ENCODE assay signal across 9 cellular contexts in genomic region chr14:105069887-105070759, GRCh38. TPM values are rescaled to one million over a fixed set of nuclear protein-coding genes. Genes with fewer than 3 reads are reported as not detected.
DNase-seq lines count a peak whose midpoint lies in the region; ATAC-seq and TF ChIP-seq lines count a peak whose summit lies in the region.
"Had no signal": no experiment of that assay in that cellular context is flagged by ENCODE, and none has a peak within 500 bp of the region (broad histone marks: within the 10 kb centered on the region; RNA-seq: fewer than 3 reads in every experiment).

No MANE protein-coding gene starts in this region.

- H3K27me3 Mint-ChIP-seq in activated naive CD8-positive, alpha-beta T cell treated with anti-CD3 and anti-CD28 coated beads, Interleukin-2, amount 10 ng/mL, durations not matched to agents 7 days and 5 days, result peaks cover 4% of the 10 kb centered on the region
- H3K27me3 Mint-ChIP-seq in MCF 10A (ENCODE audit: insufficient read depth, unreplicated experiment) (peaks cover 20% of the 10 kb centered on the region), neural progenitor cell (ENCODE audit: insufficient read depth, low read depth) (peaks cover 2% of the 10 kb centered on the region)

- H4K20me1 ChIP-seq in BLaER1 treated with 17β-estradiol and CSF1 and Interleukin-3, amounts not matched to agents 10 nM and 100 nM, result no peaks in the 10 kb centered on the region
- H4K20me1 ChIP-seq in neural progenitor cell (ENCODE audit: low read depth), result no peaks in the 10 kb centered on the region

- no peaks in the 10 kb centered on the region for H3K36me3 ChIP-seq in BLaER1 treated with 17β-estradiol and CSF1 and Interleukin-3, amounts not matched to agents 10 nM and 100 nM
- H3K36me3 ChIP-seq in neural progenitor cell, result no peaks in the 10 kb centered on the region
- H3K36me3 ChIP-seq: ascending aorta had no signal

- POLR2A ChIA-PET in activated naive CD8-positive, alpha-beta T cell treated with anti-CD3 and anti-CD28 coated beads, Interleukin-2, amount 10 ng/mL, durations not matched to agents 7 days and 5 days (lab: Charles Lee), result no interaction called here
- POLR2A ChIA-PET in MCF 10A (lab: Yijun Ruan, JAX), result interaction anchor here (0.9 kb wide), 1 partner anchor 10 kb away, joined by 3 read pairs; no protein-coding TSS in a partner anchor

- peak; percentile 41 for TF ChIP-seq POLR2A in GM19193 (IDR thresholded peaks at IDR 0.05; ENCODE audit: extremely low read depth, insufficient read depth, insufficient read length)

- H3K79me2 ChIP-seq in neural progenitor cell (ENCODE audit: low read depth), result no peaks in the 10 kb centered on the region

- peak overlapping the region; percentile 42 to 75 (median 67) for H3K27ac ChIP-seq in BLaER1 treated with 17β-estradiol and CSF1 and Interleukin-3, amounts not matched to agents 10 nM and 100 nM
- H3K27ac ChIP-seq in skin epidermis, result peak overlapping the region in 13 of 21 experiments; percentile 2 to 66 (median 31)
- no peak overlapping the region for H3K27ac ChIP-seq in neural progenitor cell
- H3K27ac ChIP-seq: ascending aorta had no signal

- H3K36me3 Mint-ChIP-seq in activated naive CD8-positive, alpha-beta T cell treated with anti-CD3 and anti-CD28 coated beads, Interleukin-2, amount 10 ng/mL, durations not matched to agents 7 days and 5 days, result no peaks in the 10 kb centered on the region
- H3K36me3 Mint-ChIP-seq in MCF 10A (ENCODE audit: insufficient read depth, unreplicated experiment) (no peaks in the 10 kb centered on the region), neural progenitor cell (no peaks in the 10 kb centered on the region)

- peak overlapping the region; percentile 78 to 99 (median 85) for H3K4me2 ChIP-seq in BLaER1 treated with 17β-estradiol and CSF1 and Interleukin-3, amounts not matched to agents 10 nM and 100 nM
- H3K4me2 ChIP-seq in neural progenitor cell, result no peak overlapping the region

- intact Hi-C loops in MCF 10A (cut with micrococcal nuclease), result no loop called here

- DNase-seq in activated naive CD8-positive, alpha-beta T cell treated with anti-CD3 and anti-CD28 coated beads, Interleukin-2, amount 10 ng/mL, durations not matched to agents 7 days and 5 days, result peak; percentile 31
- DNase-seq in MCF 10A (ENCODE audit: unreplicated experiment) (no peak), NCI-H82 treated with DMSO at 0.1 percent for 48 hours (lab: John Stamatoyannopoulos, UW; ENCODE audit: unreplicated experiment) (no peak), neural progenitor cell (ENCODE audit: low spot score) (no peak)

- H3K9me3 ChIP-seq in BLaER1 treated with 17β-estradiol and CSF1 and Interleukin-3, amounts not matched to agents 10 nM and 100 nM (replicated peaks in 1 of 11), result no peaks in the 10 kb centered on the region
- no peaks in the 10 kb centered on the region for H3K9me3 ChIP-seq in neural progenitor cell (ENCODE audit: low read depth)
- H3K9me3 ChIP-seq: ascending aorta had no signal

- H3K27ac Mint-ChIP-seq in activated naive CD8-positive, alpha-beta T cell treated with anti-CD3 and anti-CD28 coated beads, Interleukin-2, amount 10 ng/mL, durations not matched to agents 7 days and 5 days, result peak overlapping the region; percentile 59
- H3K27ac Mint-ChIP-seq in MCF 10A (ENCODE audit: low read depth, unreplicated experiment), result no peak overlapping the region
- no peak overlapping the region for H3K27ac Mint-ChIP-seq in neural progenitor cell

- H3K4me3 ChIP-seq in BLaER1 treated with 17β-estradiol and CSF1 and Interleukin-3, amounts not matched to agents 10 nM and 100 nM, result peak overlapping the region in 3 of 10 experiments; percentile 0 to 17 (median 5); a peak in 1 of 20 replicates
- H3K4me3 ChIP-seq in skin epidermis (no peak overlapping the region), neural progenitor cell (no peak overlapping the region)
- H3K4me3 ChIP-seq: ascending aorta had no signal

- TF ChIP-seq CTCF in MCF 10A (IDR thresholded peaks at IDR 0.05; ENCODE audit: unreplicated experiment) (no peak), neural progenitor cell (IDR thresholded peaks at IDR 0.05) (no peak)

- H3K4me1 ChIP-seq in BLaER1 treated with 17β-estradiol and CSF1 and Interleukin-3, amounts not matched to agents 10 nM and 100 nM, result peaks cover 94 to 98% (median 95%) of the 10 kb centered on the region in 10 experiments
- peaks cover 17% of the 10 kb centered on the region for H3K4me1 ChIP-seq in neural progenitor cell

- peaks cover 32% of the 10 kb centered on the region for H3K4me1 Mint-ChIP-seq in activated naive CD8-positive, alpha-beta T cell treated with anti-CD3 and anti-CD28 coated beads, Interleukin-2, amount 10 ng/mL, durations not matched to agents 7 days and 5 days
- H3K4me1 Mint-ChIP-seq in MCF 10A (ENCODE audit: insufficient read depth, unreplicated experiment) (no peaks in the 10 kb centered on the region), neural progenitor cell (peaks cover 4% of the 10 kb centered on the region)

- no peaks in the 10 kb centered on the region for H3K27me3 ChIP-seq in BLaER1 treated with 17β-estradiol and CSF1 and Interleukin-3, amounts not matched to agents 10 nM and 100 nM
- no peaks in the 10 kb centered on the region for H3K27me3 ChIP-seq in neural progenitor cell

- CTCF ChIA-PET in MCF 10A (lab: Yijun Ruan, JAX), result interaction anchor here (1.5 kb wide), 1 partner anchor 22 kb away, joined by 3 read pairs; no protein-coding TSS in a partner anchor

- H3F3A ChIP-seq in neural progenitor cell (ENCODE audit: low read depth), result no peaks in the 10 kb centered on the region

- peak; percentile 38 for ATAC-seq in HG03439 (IDR thresholded peaks at IDR 0.05; ENCODE audit: unreplicated experiment)
- ATAC-seq in activated naive CD8-positive, alpha-beta T cell treated with anti-CD3 and anti-CD28 coated beads, Interleukin-2, amount 10 ng/mL, durations not matched to agents 7 days and 5 days (ENCODE audit: low read depth), result no peak

- no peaks in the 10 kb centered on the region for H3K9me3 Mint-ChIP-seq in activated naive CD8-positive, alpha-beta T cell treated with anti-CD3 and anti-CD28 coated beads, Interleukin-2, amount 10 ng/mL, durations not matched to agents 7 days and 5 days
- H3K9me3 Mint-ChIP-seq in MCF 10A (ENCODE audit: unreplicated experiment) (no peaks in the 10 kb centered on the region), neural progenitor cell (no peaks in the 10 kb centered on the region)

- no peak overlapping the region for H3K4me3 Mint-ChIP-seq in activated naive CD8-positive, alpha-beta T cell treated with anti-CD3 and anti-CD28 coated beads, Interleukin-2, amount 10 ng/mL, durations not matched to agents 7 days and 5 days
- H3K4me3 Mint-ChIP-seq in MCF 10A (ENCODE audit: unreplicated experiment) (no peak overlapping the region), neural progenitor cell (no peak overlapping the region)

- BruUV-seq in MCF 10A (replicated peaks; lab: Mats Ljungman, UMichigan), result no TSS peak

- H3K9ac ChIP-seq in BLaER1 treated with 17β-estradiol and CSF1 and Interleukin-3, amounts not matched to agents 10 nM and 100 nM, result peak overlapping the region; percentile 20 to 59 (median 44); a peak in 18 of 22 replicates
- H3K9ac ChIP-seq in neural progenitor cell, result no peak overlapping the region

- H2AFZ ChIP-seq in neural progenitor cell (replicated peaks), result no peak overlapping the region

RNA-seq across cellular contexts. Expression of gene GPR132, which starts 4.9 kb away (rescaled TPM):
- total RNA-seq in activated naive CD8-positive, alpha-beta T cell treated with anti-CD3 and anti-CD28 coated beads, Interleukin-2, amount 10 ng/mL, durations not matched to agents 7 days and 5 days, result 10 to 100 TPM; 43.5 to 46.6 TPM
- 0.42 TPM in 1 of 2 replicates, not detected in the other for total RNA-seq in MCF 10A (2022)
- 0.22 and 0.51 TPM in 2 replicates for total RNA-seq in neural progenitor cell (ENCODE audit: low replicate concordance)
- total RNA-seq: ascending aorta had no signal

RNA-seq across cellular contexts. Expression of gene CDCA4, which starts 49.2 kb away (rescaled TPM):
- 10 to 100 TPM; 51.7 to 53.3 TPM for total RNA-seq in activated naive CD8-positive, alpha-beta T cell treated with anti-CD3 and anti-CD28 coated beads, Interleukin-2, amount 10 ng/mL, durations not matched to agents 7 days and 5 days
- total RNA-seq in MCF 10A (2022), result 29.3 and 33.0 TPM in 2 replicates
- total RNA-seq in neural progenitor cell (ENCODE audit: low replicate concordance), result 56.6 and 102 TPM in 2 replicates

Comparison
In these comparisons a context has a peak if more than half of its experiments do, and no peak if none do; other contexts are left out.
1. RNA of gene GPR132, which starts 4.9 kb away (total RNA-seq): 43.5 to 46.6 TPM in activated naive CD8-positive, alpha-beta T cell treated with anti-CD3 and anti-CD28 coated beads, Interleukin-2, amount 10 ng/mL, durations not matched to agents 7 days and 5 days; 0.22 to 0.51 TPM in neural progenitor cell and 0.42 TPM in MCF 10A; every median in the first group is over 10 times any median in the second.